ENCODE assay signal across 8 cellular contexts in the genomic region with DNA sequence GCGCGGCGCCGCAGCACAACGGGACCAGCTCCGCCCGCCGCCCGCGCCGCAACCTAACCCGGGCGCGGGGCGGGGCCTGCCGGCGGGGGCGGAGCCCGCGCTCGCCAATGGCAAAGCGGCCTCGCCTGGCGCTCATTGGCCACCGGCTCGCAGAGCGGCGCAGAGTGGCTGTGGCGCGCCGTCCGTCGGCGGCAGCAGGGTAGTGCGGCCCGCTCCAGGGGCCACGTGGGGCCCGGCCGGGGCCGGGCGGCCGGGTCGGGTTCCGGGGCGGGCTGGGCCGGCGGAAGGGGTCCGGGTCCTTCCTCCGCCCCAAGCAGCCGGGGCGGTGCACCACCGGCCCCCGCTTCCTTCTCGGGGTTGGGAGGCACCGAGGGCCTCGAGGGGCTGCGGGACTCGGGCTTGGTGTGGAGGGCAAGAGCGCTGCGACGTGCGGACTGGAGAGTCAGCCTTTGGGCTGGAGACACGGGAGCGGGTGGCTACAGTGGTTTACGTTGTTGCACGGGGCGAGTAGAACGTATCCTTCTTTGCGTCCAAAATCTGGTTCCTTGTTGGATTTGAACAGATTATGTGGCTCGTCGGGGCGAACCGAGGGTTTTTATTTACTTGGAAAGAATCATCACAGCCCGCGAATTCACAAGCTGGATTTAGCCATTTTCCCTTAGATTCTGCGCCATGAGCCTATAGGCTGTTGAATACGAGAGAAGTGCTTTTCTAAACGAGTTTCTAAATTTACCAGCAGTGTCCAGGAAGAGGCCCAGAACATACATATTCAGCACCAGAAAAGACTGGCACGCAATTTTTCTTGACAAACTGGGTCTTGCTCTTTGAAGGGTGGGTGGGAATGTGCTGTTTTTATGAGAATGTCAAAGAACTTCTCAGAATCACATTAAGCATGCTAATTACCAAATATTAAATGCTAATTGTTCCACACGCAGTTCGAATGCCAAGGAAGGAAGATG. TPM values are rescaled to one million over a fixed set of nuclear protein-coding genes. Genes with fewer than 3 reads are reported as not detected.
DNase-seq lines count a peak whose midpoint lies in the region; FAIRE-seq and TF ChIP-seq lines count a peak whose summit lies in the region.

SRM (minus strand) TSS at position 29 of the 959 bp plus-strand sequence. CDS start 75 bp downstream, outside the sequence.

- peaks cover 42% of the 10 kb centered on the region for H3K79me2 ChIP-seq in Loucy (ENCODE audit: insufficient read depth, low read length)

- H2AFZ ChIP-seq in Loucy (ENCODE audit: low read length): peak within 1 kb of the TSS; percentile 84

- H3K9ac ChIP-seq in Loucy (ENCODE audit: low read depth, low read length, poor library complexity, severe bottlenecking): peak within 1 kb of the TSS; percentile 88

- no peak for TF ChIP-seq CTCF in Loucy (conservative IDR thresholded peaks at IDR 0.05; ENCODE audit: low read length)
- TF ChIP-seq CTCF in fibroblast of the aortic adventitia (IDR thresholded peaks at IDR 0.05; ENCODE audit: insufficient read depth, low read length): peak; percentile 47
- TF ChIP-seq CTCF in nephron progenitor cell (IDR thresholded peaks at IDR 0.05): no peak

- peak within 1 kb of the TSS; percentile 96 for H3K4me3 Mint-ChIP-seq in nephron progenitor cell
- H3K4me3 Mint-ChIP-seq in stimulated activated naive CD8-positive, alpha-beta T cell treated with anti-CD3 and anti-CD28 coated beads, Interleukin-15, Interleukin-2, amounts not matched to agents 100 ng/mL and 50 ng/mL, for 24 hours: peak within 1 kb of the TSS; percentile 95

- peak within 1 kb of the TSS; percentile 19 for H3K27ac Mint-ChIP-seq in nephron progenitor cell
- H3K27ac Mint-ChIP-seq in stimulated activated naive CD8-positive, alpha-beta T cell treated with anti-CD3 and anti-CD28 coated beads, Interleukin-15, Interleukin-2, amounts not matched to agents 100 ng/mL and 50 ng/mL, for 24 hours: peak within 1 kb of the TSS; percentile 97

- peaks cover 3% of the 10 kb centered on the region; the same call in 1 of the 2 replicates for H3F3A ChIP-seq in Loucy (ENCODE audit: low read depth)

- H3K27me3 ChIP-seq in Loucy (ENCODE audit: insufficient read depth, low read length, poor library complexity, severe bottlenecking): no peaks in the 10 kb centered on the region

- H3K4me2 ChIP-seq in Loucy (ENCODE audit: low read depth, low read length, poor library complexity, severe bottlenecking): peak within 1 kb of the TSS; percentile 99

- peaks cover 16% of the 10 kb centered on the region for H4K20me1 ChIP-seq in Loucy (ENCODE audit: insufficient read depth, low read length, poor library complexity, severe bottlenecking)

- H3K9me3 Mint-ChIP-seq in nephron progenitor cell: no peaks in the 10 kb centered on the region
- no peaks in the 10 kb centered on the region for H3K9me3 Mint-ChIP-seq in stimulated activated naive CD8-positive, alpha-beta T cell treated with anti-CD3 and anti-CD28 coated beads, Interleukin-15, Interleukin-2, amounts not matched to agents 100 ng/mL and 50 ng/mL, for 24 hours

- peak; percentile 67; the same call in 1 of the 2 replicates for TF ChIP-seq POLR2A in H54 (IDR thresholded peaks at IDR 0.05; ENCODE audit: low read depth, low read length)

- H3K4me1 ChIP-seq in Loucy (ENCODE audit: insufficient read depth, low read length, poor library complexity, severe bottlenecking): peaks cover 26% of the 10 kb centered on the region

- H3K9me3 ChIP-seq in Loucy (ENCODE audit: insufficient read depth, low read depth, low read length): no peaks in the 10 kb centered on the region

- H3K4me1 Mint-ChIP-seq in nephron progenitor cell: peaks cover 31% of the 10 kb centered on the region
- H3K4me1 Mint-ChIP-seq in stimulated activated naive CD8-positive, alpha-beta T cell treated with anti-CD3 and anti-CD28 coated beads, Interleukin-15, Interleukin-2, amounts not matched to agents 100 ng/mL and 50 ng/mL, for 24 hours (ENCODE audit: low read depth): peaks cover 57% of the 10 kb centered on the region

- FAIRE-seq in H54 (lab: Jason Lieb, UNC): no peak

- peaks cover 17% of the 10 kb centered on the region; the same call in 1 of the 2 replicates for H3K36me3 ChIP-seq in Loucy (ENCODE audit: insufficient read depth, low read length)

- H3K36me3 Mint-ChIP-seq in nephron progenitor cell (ENCODE audit: low read depth): peaks cover 36% of the 10 kb centered on the region
- peaks cover 61% of the 10 kb centered on the region for H3K36me3 Mint-ChIP-seq in stimulated activated naive CD8-positive, alpha-beta T cell treated with anti-CD3 and anti-CD28 coated beads, Interleukin-15, Interleukin-2, amounts not matched to agents 100 ng/mL and 50 ng/mL, for 24 hours (ENCODE audit: low read depth)

- H3K27me3 Mint-ChIP-seq in nephron progenitor cell (ENCODE audit: low read depth, poor library complexity): no peaks in the 10 kb centered on the region
- H3K27me3 Mint-ChIP-seq in stimulated activated naive CD8-positive, alpha-beta T cell treated with anti-CD3 and anti-CD28 coated beads, Interleukin-15, Interleukin-2, amounts not matched to agents 100 ng/mL and 50 ng/mL, for 24 hours: no peaks in the 10 kb centered on the region

- H3K4me3 ChIP-seq in Loucy (ENCODE audit: low read length, poor library complexity, severe bottlenecking): peak within 1 kb of the TSS; percentile 90
- H3K4me3 ChIP-seq in fibroblast of the aortic adventitia (ENCODE audit: low read depth, low read length): peak within 1 kb of the TSS; percentile 89

- peak; percentile 89 for DNase-seq in ELF-1 (ENCODE audit: low read depth, low spot score)
- DNase-seq in H54 (ENCODE audit: insufficient read length, low spot score): peak; percentile 94
- peak; percentile 68 to 89 for DNase-seq in SHP77 (lab: John Stamatoyannopoulos, UW)
- DNase-seq in activated effector memory CD4-positive, alpha-beta T cell treated with anti-CD3 and anti-CD28 coated beads, Interleukin-2, amount 50 U/mL, for 16 hours: peak; percentile 97
- peak; percentile 82 for DNase-seq in fibroblast of the aortic adventitia (ENCODE audit: low read depth)
- peak; percentile 94 for DNase-seq in nephron progenitor cell

- no peaks in the 10 kb centered on the region for H3K9me2 ChIP-seq in Loucy (replicated peaks; ENCODE audit: low read depth, low read length)

RNA-seq across cellular contexts. Expression of gene SRM, which starts in this region (rescaled TPM):
- total RNA-seq in fibroblast of the aortic adventitia (ENCODE audit: low replicate concordance): 9.1 and 42.7 TPM in 2 replicates

Comparison
In these comparisons a context has a peak if more than half of its experiments do, and no peak if none do; other contexts are left out.
1. Peak in every context shown above with its lines: DNase-seq and H3K4me3 ChIP-seq.